In the genomic region with DNA sequence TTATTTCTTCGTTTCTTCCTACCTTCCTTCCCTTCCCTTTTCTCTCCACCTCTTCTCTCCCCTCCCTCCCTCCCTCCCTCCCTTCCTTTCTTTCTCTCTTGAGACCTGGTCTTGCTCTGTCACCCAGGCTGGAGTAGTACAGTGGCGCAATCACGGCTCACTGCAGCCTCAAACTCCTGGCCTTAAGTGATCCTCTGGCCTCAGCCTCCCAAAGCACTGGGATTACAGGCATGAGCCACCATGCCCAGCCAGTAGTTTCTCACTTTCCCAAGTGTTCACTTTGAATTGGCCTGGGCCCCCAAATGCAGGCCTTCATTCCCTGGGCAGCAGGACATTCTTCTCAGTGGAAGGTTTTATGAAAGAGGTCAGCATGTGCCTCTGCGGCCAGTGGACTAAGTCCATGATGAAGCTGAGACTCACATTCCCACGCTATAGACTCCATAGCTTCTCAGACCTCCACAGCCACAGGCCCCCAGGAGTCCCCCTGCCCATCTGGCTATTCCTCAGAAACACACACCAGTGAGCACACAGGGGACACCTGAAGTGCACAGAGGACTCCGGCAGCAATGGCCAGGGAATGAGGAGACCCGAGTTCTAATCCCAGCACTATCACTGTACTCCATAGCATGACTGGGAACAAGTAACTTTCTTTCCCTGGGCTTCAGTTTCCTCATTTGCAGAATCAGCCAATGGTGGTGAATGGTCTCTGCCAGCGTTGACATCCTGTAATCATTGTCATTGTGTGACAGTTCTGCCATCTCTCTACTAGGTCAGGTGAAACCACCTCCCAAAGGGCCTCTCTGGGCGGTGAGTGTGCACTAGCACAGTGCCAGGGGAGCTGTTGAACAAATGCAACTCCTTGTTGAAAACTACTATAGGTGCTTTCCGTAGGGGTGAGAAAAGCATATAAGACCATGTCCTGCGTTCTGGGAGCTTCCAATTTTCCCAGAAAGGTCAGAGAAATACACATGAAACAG, we compare ENCODE assay signal across 10 cellular contexts.
"Had no signal": no experiment of that assay in that cellular context is flagged by ENCODE, and none has a peak within 500 bp of the region (broad histone marks: within the 10 kb centered on the region; RNA-seq: fewer than 3 reads in every experiment).

No MANE protein-coding gene starts in this region.

- H3K27ac ChIP-seq: brain microvascular endothelial cell, skin epidermis had no signal

- H3K4me3 ChIP-seq: skin epidermis had no signal

- H3K36me3 ChIP-seq: brain microvascular endothelial cell had no signal

- DNase-seq: activated CD4-positive, alpha-beta T cell treated with anti-CD3 and anti-CD28 coated beads, Interleukin-2, amount 50 U/mL, for 1 hour; brain microvascular endothelial cell; foreskin fibroblast; stimulated activated CD4-positive, alpha-beta T cell treated with anti-CD3 and anti-CD28 coated beads, Interleukin-4, amount 100 ng/mL, for 4 hours; stimulated activated naive CD8-positive, alpha-beta T cell treated with anti-CD3 and anti-CD28 coated beads, Interleukin-15, amount 100 ng/mL, for 72 hours had no signal

- H3K27me3 ChIP-seq: brain microvascular endothelial cell had no signal

- ATAC-seq: esophagus mucosa; left lobe of liver; stimulated activated naive CD8-positive, alpha-beta T cell treated with anti-CD3 and anti-CD28 coated beads, Interleukin-15, amount 100 ng/mL, for 72 hours had no signal

- FAIRE-seq: endometrium, islet of Langerhans had no signal
